12 cellular contexts compared by ENCODE assay signal in the genomic region with DNA sequence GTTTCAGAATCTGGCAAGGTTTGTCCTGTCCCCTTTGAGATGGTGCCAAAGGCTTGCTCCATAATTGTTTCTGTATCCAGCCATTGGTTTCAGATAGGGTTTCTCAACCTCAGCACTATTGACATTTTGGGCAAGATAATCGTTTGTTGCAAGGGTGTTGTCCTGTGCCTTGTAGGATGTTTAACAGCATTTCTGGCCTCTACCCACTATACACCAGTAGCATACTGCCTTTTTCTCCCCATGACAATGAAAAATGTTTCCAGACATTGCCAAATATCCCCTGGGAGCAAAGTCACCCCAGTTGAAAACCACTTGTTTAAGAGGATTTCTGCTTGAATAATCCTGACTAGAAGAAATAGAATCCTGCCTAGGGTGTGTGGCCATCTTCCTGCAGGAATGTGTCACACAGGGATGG.
"Had no signal": no experiment of that assay in that cellular context is flagged by ENCODE, and none has a peak within 500 bp of the region (broad histone marks: within the 10 kb centered on the region; RNA-seq: fewer than 3 reads in every experiment).

No MANE protein-coding gene starts in this region.

- H3K79me2 ChIP-seq: hepatocyte had no signal

- ATAC-seq: activated CD4-positive, alpha-beta T cell treated with anti-CD3 and anti-CD28 coated beads for 36 hours; activated CD8-positive, alpha-beta T cell treated with anti-CD3 and anti-CD28 coated beads for 36 hours; activated T-cell treated with anti-CD3 and anti-CD28 coated beads, Interleukin-2, amount 50 U/mL, for 4 hours; left ventricle myocardium superior; right cardiac atrium had no signal

- H3K4me1 ChIP-seq: suprapubic skin had no signal

- H3K4me2 ChIP-seq: hepatocyte had no signal

- DNase-seq: activated CD4-positive, alpha-beta T cell treated with anti-CD3 and anti-CD28 coated beads for 36 hours; activated CD8-positive, alpha-beta T cell treated with anti-CD3 and anti-CD28 coated beads for 36 hours; activated effector memory CD4-positive, alpha-beta T cell treated with Interleukin-2 at 50 U/mL for 16 hours; activated naive CD4-positive, alpha-beta T cell treated with anti-CD3 and anti-CD28 coated beads, Interleukin-2, amount 50 U/mL, for 16 hours; activated T-cell treated with anti-CD3 and anti-CD28 coated beads, Interleukin-2, amount 50 U/mL, for 4 hours; erythroblast; left ventricle myocardium superior; nucleus accumbens; right cardiac atrium had no signal

- H3K36me3 ChIP-seq: suprapubic skin had no signal

- H3K9me3 ChIP-seq: suprapubic skin had no signal

- H2AFZ ChIP-seq: hepatocyte had no signal

- H3K27me3 ChIP-seq: hepatocyte, suprapubic skin had no signal

- H3K27ac ChIP-seq: hepatocyte, suprapubic skin, VCaP had no signal

- H3K4me3 ChIP-seq: hepatocyte, suprapubic skin had no signal
